ENCODE assay signal across 1 cellular context in genomic region chr20:50957798-50958732, GRCh38.
TF ChIP-seq lines count a peak whose summit lies in the region.

DPM1 (minus strand) TSS chr20:50958532; CDS start chr20:50958523, 9 bp downstream.

TF ChIP-seq in HepG2, 621 proteins besides CTCF, POLR2A, EP300 and RAD21 (continued from another document and continues in another):
- TF ChIP-seq NFE2L2 (IDR thresholded peaks at IDR 0.05; ENCODE audit: low read length): 0 out of 2 replicates have a peak, but pooled peaks have one; percentile 9
- TF ChIP-seq ZNF251 (CRISPR knock-in tag; IDR thresholded peaks at IDR 0.05): no peak
- TF ChIP-seq ZNF569 (CRISPR knock-in tag; IDR thresholded peaks at IDR 0.05; ENCODE audit: borderline replicate concordance): no peak
- TF ChIP-seq, protein P1, sequence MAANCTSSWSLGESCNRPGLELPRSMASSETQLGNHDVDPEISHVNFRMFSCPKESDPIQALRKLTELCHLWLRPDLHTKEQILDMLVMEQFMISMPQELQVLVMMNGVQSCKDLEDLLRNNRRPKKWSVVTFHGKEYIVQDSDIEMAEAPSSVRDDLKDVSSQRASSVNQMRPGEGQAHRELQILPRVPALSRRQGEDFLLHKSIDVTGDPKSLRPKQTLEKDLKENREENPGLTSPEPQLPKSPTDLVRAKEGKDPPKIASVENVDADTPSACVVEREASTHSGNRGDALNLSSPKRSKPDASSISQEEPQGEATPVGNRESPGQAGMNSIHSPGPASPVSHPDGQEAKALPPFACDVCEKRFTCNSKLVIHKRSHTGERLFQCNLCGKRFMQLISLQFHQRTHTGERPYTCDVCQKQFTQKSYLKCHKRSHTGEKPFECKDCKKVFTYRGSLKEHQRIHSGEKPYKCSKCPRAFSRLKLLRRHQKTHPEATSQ (CRISPR knock-in tag; IDR thresholded peaks at IDR 0.05; ENCODE audit: borderline replicate concordance): no peak
- peak; percentile 51; the same call in 1 of the 2 replicates for TF ChIP-seq GFI1 (CRISPR knock-in tag; IDR thresholded peaks at IDR 0.05; ENCODE audit: borderline replicate concordance)
- no peak for TF ChIP-seq ZNF136 (CRISPR knock-in tag; IDR thresholded peaks at IDR 0.05; ENCODE audit: low read depth)
- TF ChIP-seq AKAP8 (CRISPR knock-in tag; IDR thresholded peaks at IDR 0.05): no peak
- TF ChIP-seq ZNF484 (CRISPR knock-in tag; IDR thresholded peaks at IDR 0.05; ENCODE audit: borderline replicate concordance, low read depth): no peak
- TF ChIP-seq ZNF292 (CRISPR knock-in tag; IDR thresholded peaks at IDR 0.05; ENCODE audit: borderline replicate concordance, low read depth): peak; percentile 47; the same call in 1 of the 2 replicates
- TF ChIP-seq ATF7 (IDR thresholded peaks at IDR 0.05): peak; percentile 93
- no peak for TF ChIP-seq ATF7 (CRISPR knock-in tag; IDR thresholded peaks at IDR 0.05)
- TF ChIP-seq, protein P2, sequence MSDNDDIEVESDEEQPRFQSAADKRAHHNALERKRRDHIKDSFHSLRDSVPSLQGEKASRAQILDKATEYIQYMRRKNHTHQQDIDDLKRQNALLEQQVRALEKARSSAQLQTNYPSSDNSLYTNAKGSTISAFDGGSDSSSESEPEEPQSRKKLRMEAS (IDR thresholded peaks at IDR 0.05): peak; percentile 37
- TF ChIP-seq, protein P3, sequence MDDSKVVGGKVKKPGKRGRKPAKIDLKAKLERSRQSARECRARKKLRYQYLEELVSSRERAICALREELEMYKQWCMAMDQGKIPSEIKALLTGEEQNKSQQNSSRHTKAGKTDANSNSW (CRISPR knock-in tag; IDR thresholded peaks at IDR 0.05; ENCODE audit: borderline replicate concordance): peak; percentile 96; the same call in 1 of the 2 replicates
- TF ChIP-seq, protein P4, sequence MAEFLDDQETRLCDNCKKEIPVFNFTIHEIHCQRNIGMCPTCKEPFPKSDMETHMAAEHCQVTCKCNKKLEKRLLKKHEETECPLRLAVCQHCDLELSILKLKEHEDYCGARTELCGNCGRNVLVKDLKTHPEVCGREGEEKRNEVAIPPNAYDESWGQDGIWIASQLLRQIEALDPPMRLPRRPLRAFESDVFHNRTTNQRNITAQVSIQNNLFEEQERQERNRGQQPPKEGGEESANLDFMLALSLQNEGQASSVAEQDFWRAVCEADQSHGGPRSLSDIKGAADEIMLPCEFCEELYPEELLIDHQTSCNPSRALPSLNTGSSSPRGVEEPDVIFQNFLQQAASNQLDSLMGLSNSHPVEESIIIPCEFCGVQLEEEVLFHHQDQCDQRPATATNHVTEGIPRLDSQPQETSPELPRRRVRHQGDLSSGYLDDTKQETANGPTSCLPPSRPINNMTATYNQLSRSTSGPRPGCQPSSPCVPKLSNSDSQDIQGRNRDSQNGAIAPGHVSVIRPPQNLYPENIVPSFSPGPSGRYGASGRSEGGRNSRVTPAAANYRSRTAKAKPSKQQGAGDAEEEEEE (CRISPR knock-in tag; IDR thresholded peaks at IDR 0.05; ENCODE audit: borderline replicate concordance): peak; percentile 83; the same call in 1 of the 2 replicates
- TF ChIP-seq, protein P5, sequence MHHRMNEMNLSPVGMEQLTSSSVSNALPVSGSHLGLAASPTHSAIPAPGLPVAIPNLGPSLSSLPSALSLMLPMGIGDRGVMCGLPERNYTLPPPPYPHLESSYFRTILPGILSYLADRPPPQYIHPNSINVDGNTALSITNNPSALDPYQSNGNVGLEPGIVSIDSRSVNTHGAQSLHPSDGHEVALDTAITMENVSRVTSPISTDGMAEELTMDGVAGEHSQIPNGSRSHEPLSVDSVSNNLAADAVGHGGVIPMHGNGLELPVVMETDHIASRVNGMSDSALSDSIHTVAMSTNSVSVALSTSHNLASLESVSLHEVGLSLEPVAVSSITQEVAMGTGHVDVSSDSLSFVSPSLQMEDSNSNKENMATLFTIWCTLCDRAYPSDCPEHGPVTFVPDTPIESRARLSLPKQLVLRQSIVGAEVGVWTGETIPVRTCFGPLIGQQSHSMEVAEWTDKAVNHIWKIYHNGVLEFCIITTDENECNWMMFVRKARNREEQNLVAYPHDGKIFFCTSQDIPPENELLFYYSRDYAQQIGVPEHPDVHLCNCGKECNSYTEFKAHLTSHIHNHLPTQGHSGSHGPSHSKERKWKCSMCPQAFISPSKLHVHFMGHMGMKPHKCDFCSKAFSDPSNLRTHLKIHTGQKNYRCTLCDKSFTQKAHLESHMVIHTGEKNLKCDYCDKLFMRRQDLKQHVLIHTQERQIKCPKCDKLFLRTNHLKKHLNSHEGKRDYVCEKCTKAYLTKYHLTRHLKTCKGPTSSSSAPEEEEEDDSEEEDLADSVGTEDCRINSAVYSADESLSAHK (CRISPR knock-in tag; IDR thresholded peaks at IDR 0.05; ENCODE audit: borderline replicate concordance): 0 out of 2 replicates have a peak, but pooled peaks have one; percentile 76
- peak; percentile 36; the same call in 1 of the 2 replicates for TF ChIP-seq KIAA2018 (CRISPR knock-in tag; IDR thresholded peaks at IDR 0.05; ENCODE audit: borderline replicate concordance)
- peak in 1 of 2 experiments; percentile 81; a peak in 1 of 4 replicates for TF ChIP-seq KLF16 (CRISPR knock-in tag; IDR thresholded peaks at IDR 0.05)
- no peak for TF ChIP-seq HNRNPH1 (optimal IDR thresholded peaks at IDR 0.05; ENCODE audit: low read depth, low read length)
- TF ChIP-seq ETV6 (CRISPR knock-in tag; conservative IDR thresholded peaks at IDR 0.05): peak; percentile 86
- TF ChIP-seq ZNF589 (CRISPR knock-in tag; conservative IDR thresholded peaks at IDR 0.05): no peak
- TF ChIP-seq, protein P6, sequence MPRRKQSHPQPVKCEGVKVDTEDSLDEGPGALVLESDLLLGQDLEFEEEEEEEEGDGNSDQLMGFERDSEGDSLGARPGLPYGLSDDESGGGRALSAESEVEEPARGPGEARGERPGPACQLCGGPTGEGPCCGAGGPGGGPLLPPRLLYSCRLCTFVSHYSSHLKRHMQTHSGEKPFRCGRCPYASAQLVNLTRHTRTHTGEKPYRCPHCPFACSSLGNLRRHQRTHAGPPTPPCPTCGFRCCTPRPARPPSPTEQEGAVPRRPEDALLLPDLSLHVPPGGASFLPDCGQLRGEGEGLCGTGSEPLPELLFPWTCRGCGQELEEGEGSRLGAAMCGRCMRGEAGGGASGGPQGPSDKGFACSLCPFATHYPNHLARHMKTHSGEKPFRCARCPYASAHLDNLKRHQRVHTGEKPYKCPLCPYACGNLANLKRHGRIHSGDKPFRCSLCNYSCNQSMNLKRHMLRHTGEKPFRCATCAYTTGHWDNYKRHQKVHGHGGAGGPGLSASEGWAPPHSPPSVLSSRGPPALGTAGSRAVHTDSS (CRISPR knock-in tag; conservative IDR thresholded peaks at IDR 0.05): no peak; the same call in 1 of the 2 replicates
- TF ChIP-seq, protein P7, sequence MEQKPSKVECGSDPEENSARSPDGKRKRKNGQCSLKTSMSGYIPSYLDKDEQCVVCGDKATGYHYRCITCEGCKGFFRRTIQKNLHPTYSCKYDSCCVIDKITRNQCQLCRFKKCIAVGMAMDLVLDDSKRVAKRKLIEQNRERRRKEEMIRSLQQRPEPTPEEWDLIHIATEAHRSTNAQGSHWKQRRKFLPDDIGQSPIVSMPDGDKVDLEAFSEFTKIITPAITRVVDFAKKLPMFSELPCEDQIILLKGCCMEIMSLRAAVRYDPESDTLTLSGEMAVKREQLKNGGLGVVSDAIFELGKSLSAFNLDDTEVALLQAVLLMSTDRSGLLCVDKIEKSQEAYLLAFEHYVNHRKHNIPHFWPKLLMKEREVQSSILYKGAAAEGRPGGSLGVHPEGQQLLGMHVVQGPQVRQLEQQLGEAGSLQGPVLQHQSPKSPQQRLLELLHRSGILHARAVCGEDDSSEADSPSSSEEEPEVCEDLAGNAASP (CRISPR knock-in tag; IDR thresholded peaks at IDR 0.05; ENCODE audit: borderline replicate concordance): no peak
- TF ChIP-seq NCOA5 (CRISPR knock-in tag; IDR thresholded peaks at IDR 0.05): no peak
- peak; percentile 96 for TF ChIP-seq ARID4A (CRISPR knock-in tag; IDR thresholded peaks at IDR 0.05; ENCODE audit: borderline replicate concordance)
- no peak; the same call in 1 of the 2 replicates for TF ChIP-seq DZIP1 (CRISPR knock-in tag; IDR thresholded peaks at IDR 0.05)
- TF ChIP-seq GATAD2A (CRISPR knock-in tag; IDR thresholded peaks at IDR 0.05): peak; percentile 36; the same call in 1 of the 2 replicates
- TF ChIP-seq ZNF652 (CRISPR knock-in tag; IDR thresholded peaks at IDR 0.05; ENCODE audit: borderline replicate concordance, low read depth): peak; percentile 12; the same call in 1 of the 2 replicates
